Comparison of ENCODE assay signal across 10 cellular contexts in genomic region chr22:22260586-22260985, GRCh38. TPM values are rescaled to one million over a fixed set of nuclear protein-coding genes. Genes with fewer than 3 reads are reported as not detected.
"Had no signal": no experiment of that assay in that cellular context is flagged by ENCODE, and none has a peak within 500 bp of the region (broad histone marks: within the 10 kb centered on the region; RNA-seq: fewer than 3 reads in every experiment).

No MANE protein-coding gene starts in this region.

RNA-seq across cellular contexts. Expression of gene VPREB1, which starts 16.0 kb away (rescaled TPM):
- total RNA-seq: PC-3, PC-9, Peyer's patch, Right ventricle myocardium inferior, Right ventricle myocardium superior, RPMI7951, SJCRH30, SJSA1, SK-MEL-5 had no signal
- polyA plus RNA-seq: SK-N-SH had no signal
